Comparison of ENCODE assay signal across 33 cellular contexts in genomic region chr3:68428495-68428894, GRCh38.
DNase-seq lines count a peak whose midpoint lies in the region; ATAC-seq, FAIRE-seq and TF ChIP-seq lines count a peak whose summit lies in the region.
"Had no signal": no experiment of that assay in that cellular context is flagged by ENCODE, and none has a peak within 500 bp of the region (broad histone marks: within the 10 kb centered on the region; RNA-seq: fewer than 3 reads in every experiment).

No MANE protein-coding gene starts in this region.

- no peak for ATAC-seq in HepG2
- ATAC-seq in right lobe of liver, result no peak
- no peak for ATAC-seq in IMR-90 (ENCODE audit: low read depth)
- no peak for ATAC-seq in HG02981 (IDR thresholded peaks at IDR 0.05; ENCODE audit: unreplicated experiment)
- ATAC-seq: A549; CD8-positive, alpha-beta T cell had no signal

- 0% methylated on average over 2 of the region's 2 CpGs for WGBS in HepG2 (ENCODE audit: low lambda C conversion rate)
- 42% methylated on average over 2 of the region's 2 CpGs for WGBS in right lobe of liver (ENCODE audit: insufficient coverage, low coverage, low lambda C conversion rate, missing lambda C conversion rate)
- whole genome bisulfite sequencing in IMR-90 (ENCODE audit: extremely low coverage in 2 of 2, insufficient read length in 1 of 2), 2 experiments, result no CpG with 5 or more reads among the region's 2 CpGs
- no CpG with 5 or more reads among the region's 2 CpGs for WGBS in trophoblast cell (ENCODE audit: extremely low coverage, insufficient coverage, insufficient read length)

- H2BK15ac ChIP-seq in IMR-90 (ENCODE audit: low read depth, low read length), result no peak overlapping the region

- no peak for TF ChIP-seq CTCF in HepG2 (CRISPR knock-in tag; IDR thresholded peaks at IDR 0.05)
- TF ChIP-seq CTCF in right lobe of liver (IDR thresholded peaks at IDR 0.05), result no peak
- no peak for TF ChIP-seq CTCF in IMR-90 (conservative IDR thresholded peaks at IDR 0.05; ENCODE audit: low read depth, low read length)

- peak overlapping the region; percentile 58 for H2BK12ac ChIP-seq in trophoblast cell (ENCODE audit: low read length)

- in situ Hi-C loops in HepG2 (cut with HindIII; ENCODE audit: extremely low pct_ligation_motif_present, low pct_unique_long_range_greater_than_20kb) (no loop called here), IMR-90 (cut with MboI; ENCODE audit: low sequenced_read_pairs) (no loop called here)

- no peak overlapping the region for H4K5ac ChIP-seq in IMR-90 (ENCODE audit: low read depth, low read length)

- H3K23ac ChIP-seq in IMR-90 (ENCODE audit: low read depth, low read length), result no peak overlapping the region
- H3K23ac ChIP-seq in trophoblast cell (ENCODE audit: low read length), result no peak overlapping the region

- no peaks in the 10 kb centered on the region for H3K79me2 ChIP-seq in HepG2 (ENCODE audit: insufficient read depth, low read length)
- no peaks in the 10 kb centered on the region for H3K79me2 ChIP-seq in trophoblast cell (ENCODE audit: control insufficient read depth, insufficient read depth, low read length, poor library complexity)

- no peak overlapping the region for H4K12ac ChIP-seq in trophoblast cell (ENCODE audit: low read depth, low read length)

- H3K4me3 ChIP-seq in HepG2 (replicated peaks in 1 of 3; ENCODE audit: insufficient read depth in 1 of 3, low read depth in 2 of 3, low read length in 3 of 3), result no peak overlapping the region
- H3K4me3 ChIP-seq in right lobe of liver, result no peak overlapping the region
- no peak overlapping the region for H3K4me3 ChIP-seq in IMR-90 (ENCODE audit: insufficient read depth, low read depth, low read length)
- no peak overlapping the region for H3K4me3 ChIP-seq in trophoblast cell (ENCODE audit: low read depth, low read length)
- H3K4me3 ChIP-seq: A549; BLaER1; BLaER1 treated with 17β-estradiol and CSF1 and Interleukin-3, amounts not matched to agents 10 nM and 100 nM had no signal

- intact Hi-C loops in HepG2 (cut with micrococcal nuclease; ENCODE audit: unreplicated experiment), result no loop called here
- intact Hi-C loops in right lobe of liver (cut with DNase I), result no loop called here
- intact Hi-C loops in IMR-90 (cut with micrococcal nuclease), result no loop called here

- TF ChIP-seq RAD21 in HepG2 (CRISPR knock-in tag; IDR thresholded peaks at IDR 0.05), result no peak
- no peak for TF ChIP-seq RAD21 in IMR-90 (IDR thresholded peaks at IDR 0.05; ENCODE audit: low read length)

- H3K9me1 ChIP-seq in IMR-90 (ENCODE audit: insufficient read depth, low read length), result no peaks in the 10 kb centered on the region

- H2BK120ac ChIP-seq in IMR-90 (ENCODE audit: low read depth, low read length) (no peak overlapping the region), trophoblast cell (ENCODE audit: insufficient read depth, low read length, poor library complexity) (peak overlapping the region; percentile 16)

- H3K9me3 ChIP-seq in HepG2 (ENCODE audit: low read length), result no peaks in the 10 kb centered on the region
- H3K9me3 ChIP-seq in right lobe of liver, result no peaks in the 10 kb centered on the region
- H3K9me3 ChIP-seq in IMR-90 (ENCODE audit: control insufficient read depth, insufficient read depth, low read length), result no peaks in the 10 kb centered on the region; the same call in 1 of the 2 replicates
- no peaks in the 10 kb centered on the region for H3K9me3 ChIP-seq in trophoblast cell (ENCODE audit: insufficient read depth, low read depth, low read length)
- H3K9me3 ChIP-seq: A549; BE2C; BLaER1; BLaER1 treated with 17β-estradiol and CSF1 and Interleukin-3, amounts not matched to agents 10 nM and 100 nM; Caco-2 had no signal

- no peaks in the 10 kb centered on the region for H3K36me3 ChIP-seq in HepG2 (replicated peaks in 1 of 2; ENCODE audit: control insufficient read depth in 1 of 2, insufficient read depth in 2 of 2, low read length in 2 of 2)
- H3K36me3 ChIP-seq in right lobe of liver, result no peaks in the 10 kb centered on the region
- no peaks in the 10 kb centered on the region for H3K36me3 ChIP-seq in IMR-90 (ENCODE audit: control insufficient read depth, insufficient read depth, low read length)
- H3K36me3 ChIP-seq in trophoblast cell (ENCODE audit: control insufficient read depth in 1 of 2, insufficient read depth in 2 of 2, low read length in 2 of 2), result no peaks in the 10 kb centered on the region
- H3K36me3 ChIP-seq: BE2C; BLaER1; BLaER1 treated with 17β-estradiol and CSF1 and Interleukin-3, amounts not matched to agents 10 nM and 100 nM had no signal

- no peak for DNase-seq in HepG2 (ENCODE audit: low spot score)
- no peak for DNase-seq in right lobe of liver
- DNase-seq in IMR-90, result no peak
- no peak for DNase-seq in trophoblast cell
- DNase-seq in NCI-H1417 (lab: John Stamatoyannopoulos, UW), result no peak
- DNase-seq: 8988T; ACHN; AML-193; BE2C; C1 segment of cervical spinal cord; Caco-2; Calu3; CD4-positive, alpha-beta memory T cell; CD4-positive, alpha-beta T cell; CD4-positive, CD25-positive, alpha-beta regulatory T cell; CD8-positive, alpha-beta memory T cell; CD8-positive, alpha-beta T cell; COR-L47; DMS 273 treated with DMSO at 0.1 percent for 48 hours; DMS153; DMS53; DMS79; DMS79 treated with DMSO at 0.1 percent for 48 hours; DND-41; EL had no signal

- H2AK5ac ChIP-seq in IMR-90 (ENCODE audit: low read depth, low read length) (no peak overlapping the region), trophoblast cell (ENCODE audit: low read length) (no peak overlapping the region)

- H4K8ac ChIP-seq in IMR-90 (ENCODE audit: low read depth in 2 of 2, low read length in 2 of 2) (no peak overlapping the region), trophoblast cell (ENCODE audit: low read depth, low read length) (no peak overlapping the region)

- no peak overlapping the region for H3K14ac ChIP-seq in IMR-90 (replicated peaks; ENCODE audit: low read depth, low read length)
- H3K14ac ChIP-seq in trophoblast cell (ENCODE audit: low read length), result no peak overlapping the region

- no peak overlapping the region for H2BK20ac ChIP-seq in IMR-90 (ENCODE audit: low read depth, low read length)

- H2AK9ac ChIP-seq in IMR-90 (replicated peaks; ENCODE audit: low read depth, low read length, poor library complexity), result no peak overlapping the region

- no peak for FAIRE-seq in HepG2 (lab: Jason Lieb, UNC)
- FAIRE-seq: A204.1, A549, D721Med had no signal

- H3K79me1 ChIP-seq in IMR-90 (ENCODE audit: low read depth in 1 of 2, low read length in 2 of 2) (no peaks in the 10 kb centered on the region), trophoblast cell (ENCODE audit: low read length) (peaks cover 12% of the 10 kb centered on the region)

- no peak overlapping the region for H3K27ac ChIP-seq in HepG2 (ENCODE audit: extremely low read length, insufficient read depth, low read length)
- H3K27ac ChIP-seq in right lobe of liver, result no peak overlapping the region
- no peak overlapping the region for H3K27ac ChIP-seq in IMR-90 (ENCODE audit: insufficient read depth, low read length)
- H3K27ac ChIP-seq in trophoblast cell (ENCODE audit: low read depth, low read length), result peak overlapping the region; percentile 33
- H3K27ac ChIP-seq: 22Rv1; A549; BLaER1; BLaER1 treated with 17β-estradiol and CSF1 and Interleukin-3, amounts not matched to agents 10 nM and 100 nM; C4-2B had no signal

- H3K27me3 ChIP-seq in HepG2 (ENCODE audit: control insufficient read depth in 1 of 2, insufficient read depth in 2 of 2, low read length in 2 of 2) (no peaks in the 10 kb centered on the region), right lobe of liver (no peaks in the 10 kb centered on the region), IMR-90 (ENCODE audit: control insufficient read depth, insufficient read depth, low read length) (no peaks in the 10 kb centered on the region), trophoblast cell (ENCODE audit: insufficient read depth, low read length) (no peaks in the 10 kb centered on the region)
- H3K27me3 ChIP-seq: BLaER1; BLaER1 treated with 17β-estradiol and CSF1 and Interleukin-3, amounts not matched to agents 10 nM and 100 nM had no signal

- TF ChIP-seq POLR2A in HepG2 (IDR thresholded peaks at IDR 0.05; ENCODE audit: insufficient read depth in 1 of 2, low read depth in 2 of 2, low read length in 2 of 2) (no peak), right lobe of liver (IDR thresholded peaks at IDR 0.05) (no peak), IMR-90 (IDR thresholded peaks at IDR 0.05; ENCODE audit: low read depth, low read length) (no peak)

- no peaks in the 10 kb centered on the region for H4K20me1 ChIP-seq in HepG2 (ENCODE audit: insufficient read depth, low read length)
- H4K20me1 ChIP-seq in IMR-90 (ENCODE audit: insufficient read depth, low read length), result no peaks in the 10 kb centered on the region
- H4K20me1 ChIP-seq: BLaER1; BLaER1 treated with 17β-estradiol and CSF1 and Interleukin-3, amounts not matched to agents 10 nM and 100 nM had no signal

- POLR2A ChIA-PET in HepG2 (lab: Yijun Ruan, JAX) (no interaction called here), IMR-90 (lab: Charles Lee; ENCODE audit: unreplicated experiment) (no interaction called here)

- no peaks in the 10 kb centered on the region for H3K4me1 ChIP-seq in HepG2 (ENCODE audit: insufficient read depth, low read length)
- H3K4me1 ChIP-seq in right lobe of liver, result no peaks in the 10 kb centered on the region
- no peaks in the 10 kb centered on the region for H3K4me1 ChIP-seq in IMR-90 (ENCODE audit: control insufficient read depth, insufficient read depth, low read length)
- peaks cover 2 to 9% of the 10 kb centered on the region in 2 experiments for H3K4me1 ChIP-seq in trophoblast cell (ENCODE audit: control insufficient read depth in 1 of 2, insufficient read depth in 2 of 2, low read length in 2 of 2)
- H3K4me1 ChIP-seq: A549, BE2C, BLaER1, Caco-2 had no signal

- H2AFZ ChIP-seq in HepG2 (ENCODE audit: low read length), result no peak overlapping the region
- no peak overlapping the region for H2AFZ ChIP-seq in IMR-90 (replicated peaks; ENCODE audit: low read length, poor library complexity)
- H2AFZ ChIP-seq in trophoblast cell (ENCODE audit: insufficient read depth, low read length, poor library complexity), result no peak overlapping the region

- H3K4me2 ChIP-seq in HepG2 (ENCODE audit: low read depth, low read length) (no peak overlapping the region), IMR-90 (ENCODE audit: low read depth, low read length) (no peak overlapping the region), trophoblast cell (ENCODE audit: low read length) (no peak overlapping the region)
- H3K4me2 ChIP-seq: A549; BLaER1; BLaER1 treated with 17β-estradiol and CSF1 and Interleukin-3, amounts not matched to agents 10 nM and 100 nM had no signal

- H2BK5ac ChIP-seq in IMR-90 (ENCODE audit: low read depth, low read length, poor library complexity, severe bottlenecking) (no peak overlapping the region), trophoblast cell (ENCODE audit: low read depth, low read length, poor library complexity) (peak overlapping the region; percentile 2)

- no peak overlapping the region for H3K18ac ChIP-seq in IMR-90 (ENCODE audit: low read depth, low read length)
- no peak overlapping the region for H3K18ac ChIP-seq in trophoblast cell (ENCODE audit: low read length)

- H3K4ac ChIP-seq in IMR-90 (ENCODE audit: low read depth, low read length) (no peak overlapping the region), trophoblast cell (ENCODE audit: low read depth, low read length) (peak overlapping the region; percentile 3)

- no peak overlapping the region for H3K56ac ChIP-seq in IMR-90 (ENCODE audit: extremely low read depth, insufficient read depth, low read length)

- dilution Hi-C loops in IMR-90 (cut with HindIII; ENCODE audit: low sequenced_read_pairs, unreplicated experiment), result no loop called here

- H3K9ac ChIP-seq in HepG2 (ENCODE audit: insufficient read depth, low read depth, low read length) (no peak overlapping the region), IMR-90 (ENCODE audit: low read depth, low read length) (no peak overlapping the region), trophoblast cell (ENCODE audit: low read length) (no peak overlapping the region)
- H3K9ac ChIP-seq: BLaER1; BLaER1 treated with 17β-estradiol and CSF1 and Interleukin-3, amounts not matched to agents 10 nM and 100 nM had no signal

- CTCF ChIA-PET in HepG2 (lab: Yijun Ruan, JAX; ENCODE audit: low intra/inter-chr PET ratio, low total read pairs), result no interaction called here
- CTCF ChIA-PET in IMR-90 (lab: Yijun Ruan, JAX), result no interaction called here

- no peak for TF ChIP-seq EP300 in HepG2 (IDR thresholded peaks at IDR 0.05; ENCODE audit: low read depth in 2 of 2, low read length in 2 of 2)
- TF ChIP-seq EP300 in HepG2 (CRISPR knock-in tag; IDR thresholded peaks at IDR 0.05; ENCODE audit: borderline replicate concordance), result no peak

- no peak overlapping the region for H4K91ac ChIP-seq in IMR-90 (ENCODE audit: insufficient read depth, low read depth, low read length)
- H4K91ac ChIP-seq in trophoblast cell (ENCODE audit: low read depth, low read length), result peak overlapping the region; percentile 8

- BruUV-seq in HepG2 (replicated peaks; lab: Mats Ljungman, UMichigan) (no TSS peak), IMR-90 (replicated peaks; lab: Mats Ljungman, UMichigan) (no TSS peak)
